Comparison of ENCODE assay signal across 1 cellular context in the genomic region with DNA sequence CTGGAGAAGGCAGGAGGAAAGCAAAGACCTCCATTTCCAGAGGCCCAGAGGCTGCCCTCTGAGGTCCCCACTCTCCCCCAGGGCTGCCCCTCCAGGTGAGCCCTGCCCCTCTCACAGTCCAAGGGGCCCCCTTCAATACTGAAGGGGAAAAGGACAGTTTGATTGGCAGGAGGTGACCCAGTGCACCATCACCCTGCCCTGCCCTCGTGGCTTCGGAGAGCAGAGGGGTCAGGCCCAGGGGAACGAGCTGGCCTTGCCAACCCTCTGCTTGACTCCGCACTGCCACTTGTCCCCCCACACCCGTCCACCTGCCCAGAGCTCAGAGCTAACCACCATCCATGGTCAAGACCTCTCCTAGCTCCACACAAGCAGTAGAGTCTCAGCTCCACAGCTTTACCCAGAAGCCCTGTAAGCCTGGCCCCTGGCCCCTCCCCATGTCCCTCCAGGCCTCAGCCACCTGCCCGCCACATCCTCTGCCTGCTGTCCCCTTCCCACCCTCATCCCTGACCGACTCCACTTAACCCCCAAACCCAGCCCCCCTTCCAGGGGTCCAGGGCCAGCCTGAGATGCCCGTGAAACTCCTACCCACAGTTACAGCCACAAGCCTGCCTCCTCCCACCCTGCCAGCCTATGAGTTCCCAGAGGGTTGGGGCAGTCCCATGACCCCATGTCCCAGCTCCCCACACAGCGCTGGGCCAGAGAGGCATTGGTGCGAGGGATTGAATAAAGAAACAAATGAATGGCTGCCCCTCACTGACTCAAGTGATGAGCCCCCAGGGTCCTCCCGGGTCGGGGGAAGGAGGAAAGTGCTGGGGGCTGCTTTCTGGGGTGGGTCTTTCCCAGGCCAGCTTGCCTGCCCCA.
TF ChIP-seq lines count a peak whose summit lies in the region.

No MANE protein-coding gene starts in this region.

TF ChIP-seq in H1, 55 proteins besides CTCF, POLR2A, EP300 and RAD21:
- TF ChIP-seq ASH2L (IDR thresholded peaks at IDR 0.05; ENCODE audit: low read length) = no peak
- TF ChIP-seq, protein P1, sequence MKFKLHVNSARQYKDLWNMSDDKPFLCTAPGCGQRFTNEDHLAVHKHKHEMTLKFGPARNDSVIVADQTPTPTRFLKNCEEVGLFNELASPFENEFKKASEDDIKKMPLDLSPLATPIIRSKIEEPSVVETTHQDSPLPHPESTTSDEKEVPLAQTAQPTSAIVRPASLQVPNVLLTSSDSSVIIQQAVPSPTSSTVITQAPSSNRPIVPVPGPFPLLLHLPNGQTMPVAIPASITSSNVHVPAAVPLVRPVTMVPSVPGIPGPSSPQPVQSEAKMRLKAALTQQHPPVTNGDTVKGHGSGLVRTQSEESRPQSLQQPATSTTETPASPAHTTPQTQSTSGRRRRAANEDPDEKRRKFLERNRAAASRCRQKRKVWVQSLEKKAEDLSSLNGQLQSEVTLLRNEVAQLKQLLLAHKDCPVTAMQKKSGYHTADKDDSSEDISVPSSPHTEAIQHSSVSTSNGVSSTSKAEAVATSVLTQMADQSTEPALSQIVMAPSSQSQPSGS (IDR thresholded peaks at IDR 0.05; ENCODE audit: low read length) = no peak
- no peak for TF ChIP-seq KDM4A (IDR thresholded peaks at IDR 0.05; ENCODE audit: low read depth, low read length, severe bottlenecking)
- no peak for TF ChIP-seq E2F6 (IDR thresholded peaks at IDR 0.05)
- no peak for TF ChIP-seq SIX5 (IDR thresholded peaks at IDR 0.05; ENCODE audit: low read depth, low read length)
- TF ChIP-seq ZNF274 (IDR thresholded peaks at IDR 0.05; ENCODE audit: borderline replicate concordance, extremely low read depth, low read length) = no peak
- no peak for TF ChIP-seq CBX8 (IDR thresholded peaks at IDR 0.05; ENCODE audit: borderline replicate concordance, low read depth, low read length)
- TF ChIP-seq CHD1 (IDR thresholded peaks at IDR 0.05; ENCODE audit: low read depth, low read length) = no peak
- TF ChIP-seq, protein P2, sequence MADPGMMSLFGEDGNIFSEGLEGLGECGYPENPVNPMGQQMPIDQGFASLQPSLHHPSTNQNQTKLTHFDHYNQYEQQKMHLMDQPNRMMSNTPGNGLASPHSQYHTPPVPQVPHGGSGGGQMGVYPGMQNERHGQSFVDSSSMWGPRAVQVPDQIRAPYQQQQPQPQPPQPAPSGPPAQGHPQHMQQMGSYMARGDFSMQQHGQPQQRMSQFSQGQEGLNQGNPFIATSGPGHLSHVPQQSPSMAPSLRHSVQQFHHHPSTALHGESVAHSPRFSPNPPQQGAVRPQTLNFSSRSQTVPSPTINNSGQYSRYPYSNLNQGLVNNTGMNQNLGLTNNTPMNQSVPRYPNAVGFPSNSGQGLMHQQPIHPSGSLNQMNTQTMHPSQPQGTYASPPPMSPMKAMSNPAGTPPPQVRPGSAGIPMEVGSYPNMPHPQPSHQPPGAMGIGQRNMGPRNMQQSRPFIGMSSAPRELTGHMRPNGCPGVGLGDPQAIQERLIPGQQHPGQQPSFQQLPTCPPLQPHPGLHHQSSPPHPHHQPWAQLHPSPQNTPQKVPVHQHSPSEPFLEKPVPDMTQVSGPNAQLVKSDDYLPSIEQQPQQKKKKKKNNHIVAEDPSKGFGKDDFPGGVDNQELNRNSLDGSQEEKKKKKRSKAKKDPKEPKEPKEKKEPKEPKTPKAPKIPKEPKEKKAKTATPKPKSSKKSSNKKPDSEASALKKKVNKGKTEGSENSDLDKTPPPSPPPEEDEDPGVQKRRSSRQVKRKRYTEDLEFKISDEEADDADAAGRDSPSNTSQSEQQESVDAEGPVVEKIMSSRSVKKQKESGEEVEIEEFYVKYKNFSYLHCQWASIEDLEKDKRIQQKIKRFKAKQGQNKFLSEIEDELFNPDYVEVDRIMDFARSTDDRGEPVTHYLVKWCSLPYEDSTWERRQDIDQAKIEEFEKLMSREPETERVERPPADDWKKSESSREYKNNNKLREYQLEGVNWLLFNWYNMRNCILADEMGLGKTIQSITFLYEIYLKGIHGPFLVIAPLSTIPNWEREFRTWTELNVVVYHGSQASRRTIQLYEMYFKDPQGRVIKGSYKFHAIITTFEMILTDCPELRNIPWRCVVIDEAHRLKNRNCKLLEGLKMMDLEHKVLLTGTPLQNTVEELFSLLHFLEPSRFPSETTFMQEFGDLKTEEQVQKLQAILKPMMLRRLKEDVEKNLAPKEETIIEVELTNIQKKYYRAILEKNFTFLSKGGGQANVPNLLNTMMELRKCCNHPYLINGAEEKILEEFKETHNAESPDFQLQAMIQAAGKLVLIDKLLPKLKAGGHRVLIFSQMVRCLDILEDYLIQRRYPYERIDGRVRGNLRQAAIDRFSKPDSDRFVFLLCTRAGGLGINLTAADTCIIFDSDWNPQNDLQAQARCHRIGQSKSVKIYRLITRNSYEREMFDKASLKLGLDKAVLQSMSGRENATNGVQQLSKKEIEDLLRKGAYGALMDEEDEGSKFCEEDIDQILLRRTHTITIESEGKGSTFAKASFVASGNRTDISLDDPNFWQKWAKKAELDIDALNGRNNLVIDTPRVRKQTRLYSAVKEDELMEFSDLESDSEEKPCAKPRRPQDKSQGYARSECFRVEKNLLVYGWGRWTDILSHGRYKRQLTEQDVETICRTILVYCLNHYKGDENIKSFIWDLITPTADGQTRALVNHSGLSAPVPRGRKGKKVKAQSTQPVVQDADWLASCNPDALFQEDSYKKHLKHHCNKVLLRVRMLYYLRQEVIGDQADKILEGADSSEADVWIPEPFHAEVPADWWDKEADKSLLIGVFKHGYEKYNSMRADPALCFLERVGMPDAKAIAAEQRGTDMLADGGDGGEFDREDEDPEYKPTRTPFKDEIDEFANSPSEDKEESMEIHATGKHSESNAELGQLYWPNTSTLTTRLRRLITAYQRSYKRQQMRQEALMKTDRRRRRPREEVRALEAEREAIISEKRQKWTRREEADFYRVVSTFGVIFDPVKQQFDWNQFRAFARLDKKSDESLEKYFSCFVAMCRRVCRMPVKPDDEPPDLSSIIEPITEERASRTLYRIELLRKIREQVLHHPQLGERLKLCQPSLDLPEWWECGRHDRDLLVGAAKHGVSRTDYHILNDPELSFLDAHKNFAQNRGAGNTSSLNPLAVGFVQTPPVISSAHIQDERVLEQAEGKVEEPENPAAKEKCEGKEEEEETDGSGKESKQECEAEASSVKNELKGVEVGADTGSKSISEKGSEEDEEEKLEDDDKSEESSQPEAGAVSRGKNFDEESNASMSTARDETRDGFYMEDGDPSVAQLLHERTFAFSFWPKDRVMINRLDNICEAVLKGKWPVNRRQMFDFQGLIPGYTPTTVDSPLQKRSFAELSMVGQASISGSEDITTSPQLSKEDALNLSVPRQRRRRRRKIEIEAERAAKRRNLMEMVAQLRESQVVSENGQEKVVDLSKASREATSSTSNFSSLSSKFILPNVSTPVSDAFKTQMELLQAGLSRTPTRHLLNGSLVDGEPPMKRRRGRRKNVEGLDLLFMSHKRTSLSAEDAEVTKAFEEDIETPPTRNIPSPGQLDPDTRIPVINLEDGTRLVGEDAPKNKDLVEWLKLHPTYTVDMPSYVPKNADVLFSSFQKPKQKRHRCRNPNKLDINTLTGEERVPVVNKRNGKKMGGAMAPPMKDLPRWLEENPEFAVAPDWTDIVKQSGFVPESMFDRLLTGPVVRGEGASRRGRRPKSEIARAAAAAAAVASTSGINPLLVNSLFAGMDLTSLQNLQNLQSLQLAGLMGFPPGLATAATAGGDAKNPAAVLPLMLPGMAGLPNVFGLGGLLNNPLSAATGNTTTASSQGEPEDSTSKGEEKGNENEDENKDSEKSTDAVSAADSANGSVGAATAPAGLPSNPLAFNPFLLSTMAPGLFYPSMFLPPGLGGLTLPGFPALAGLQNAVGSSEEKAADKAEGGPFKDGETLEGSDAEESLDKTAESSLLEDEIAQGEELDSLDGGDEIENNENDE (IDR thresholded peaks at IDR 0.05; ENCODE audit: insufficient replicate concordance, low read length) = no peak
- TF ChIP-seq CBX5 (IDR thresholded peaks at IDR 0.05; ENCODE audit: low read depth, low read length) = no peak
- TF ChIP-seq SIRT6 (IDR thresholded peaks at IDR 0.05; ENCODE audit: low read length) = no peak
- no peak for TF ChIP-seq MAFK (IDR thresholded peaks at IDR 0.05; ENCODE audit: low read depth, low read length)
- TF ChIP-seq BCL11A (IDR thresholded peaks at IDR 0.05; ENCODE audit: low read depth in 2 of 2, low read length in 2 of 2) = no peak
